12 cellular contexts compared by ENCODE assay signal in the genomic region with DNA sequence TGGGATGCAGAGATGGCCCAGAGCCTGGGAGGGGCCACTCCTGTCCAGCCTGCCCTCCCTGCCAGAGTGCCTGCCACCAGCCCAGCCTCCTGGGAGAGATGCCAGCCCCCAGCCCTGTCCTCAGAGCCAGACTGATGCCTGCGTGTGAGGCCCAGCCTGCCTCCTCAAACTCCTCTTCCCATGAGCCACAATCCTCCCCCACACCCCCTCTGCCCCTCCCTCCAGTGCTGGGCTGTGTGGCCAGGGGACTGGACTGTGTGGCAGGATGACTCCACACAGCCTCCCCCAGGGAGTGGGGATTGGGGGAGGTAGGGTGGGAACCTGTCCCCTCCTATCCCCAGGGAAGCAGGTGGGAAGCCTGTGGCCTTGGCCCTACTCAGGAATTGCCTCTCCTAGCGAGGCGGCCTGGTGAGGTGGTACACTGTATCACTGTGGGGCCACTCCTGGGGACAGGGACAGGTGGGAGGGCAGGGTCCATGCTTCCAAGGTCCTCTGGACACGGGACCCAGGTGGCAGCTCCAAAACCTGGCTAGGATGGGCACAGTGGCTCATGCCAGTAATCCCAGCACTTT. TPM values are rescaled to one million over a fixed set of nuclear protein-coding genes. Genes with fewer than 3 reads are reported as not detected.
DNase-seq lines count a peak whose midpoint lies in the region; ATAC-seq and TF ChIP-seq lines count a peak whose summit lies in the region.
"Had no signal": no experiment of that assay in that cellular context is flagged by ENCODE, and none has a peak within 500 bp of the region (broad histone marks: within the 10 kb centered on the region; RNA-seq: fewer than 3 reads in every experiment).

No MANE protein-coding gene starts in this region.

- TF ChIP-seq CTCF in BE2C (IDR thresholded peaks at IDR 0.05; ENCODE audit: low read depth, low read length): no peak
- no peak for TF ChIP-seq CTCF in coronary artery (IDR thresholded peaks at IDR 0.05)
- TF ChIP-seq CTCF in mucosa of descending colon (IDR thresholded peaks at IDR 0.05): no peak

- peak; percentile 47 for DNase-seq in BE2C
- DNase-seq in M059J (ENCODE audit: low read depth): peak; percentile 59
- peak; percentile 71 for DNase-seq in coronary artery (ENCODE audit: low spot score)
- DNase-seq in mucosa of descending colon: peak in 2 of 3 donors; percentile 7 to 58
- DNase-seq in SK-N-DZ (ENCODE audit: low spot score): no peak
- DNase-seq in T-helper 9 cell: no peak
- DNase-seq: NCI-H446, SW 1271 had no signal

- no peak overlapping the region for H3K4me3 ChIP-seq in BE2C (ENCODE audit: low read depth, low read length)
- H3K4me3 ChIP-seq in coronary artery: no peak overlapping the region
- no peak overlapping the region for H3K4me3 ChIP-seq in mucosa of descending colon

- H3K36me3 ChIP-seq in BE2C (no peaks in the 10 kb centered on the region), mucosa of descending colon (ENCODE audit: low read depth) (no peaks in the 10 kb centered on the region)

- intact Hi-C loops in mucosa of descending colon (cut with DNase I, micrococcal nuclease): loop anchor here in 1 of 2 donors (10.0 kb wide), 1 partner anchor 76 kb away; no protein-coding TSS in a partner anchor

- H3K9me3 ChIP-seq in BE2C (no peaks in the 10 kb centered on the region), mucosa of descending colon (no peaks in the 10 kb centered on the region)
- H3K9me3 ChIP-seq: Caco-2 had no signal

- H3K27me3 ChIP-seq in BE2C: no peaks in the 10 kb centered on the region

- no peak for ATAC-seq in mucosa of descending colon
- ATAC-seq in GM19035 (IDR thresholded peaks at IDR 0.05; ENCODE audit: unreplicated experiment): no peak
- ATAC-seq in HG03565 (IDR thresholded peaks at IDR 0.05; ENCODE audit: unreplicated experiment): no peak

- H3K4me1 ChIP-seq in BE2C (peaks cover 4% of the 10 kb centered on the region), mucosa of descending colon (ENCODE audit: low read depth) (peaks cover 21% of the 10 kb centered on the region)

- H3K27ac ChIP-seq in coronary artery: peak overlapping the region; percentile 12 to 79
- H3K27ac ChIP-seq: KMS-11 had no signal

RNA-seq across cellular contexts. Expression of a gene that starts 4.3 kb away (rescaled TPM):
- polyA plus RNA-seq in BE2C (2012; ENCODE audit: insufficient read depth, insufficient read length, low read depth): 35.4 TPM
- total RNA-seq in M059J (2014; rRNA removed; shearing (Covaris generic)): 18.7 and 28.7 TPM in 2 replicates
- total RNA-seq in mucosa of descending colon: 10 to 100 TPM; 48.1 to 75.3 (median 73.0) TPM
- 13.8 and 27.4 TPM in 2 replicates for polyA plus RNA-seq in SK-N-DZ (2014; cell fraction: cytosol; rRNA removed)
- 99.4 and 107 TPM in 2 replicates for polyA plus RNA-seq in SK-N-DZ (2014; cell fraction: nucleus; rRNA removed)

RNA-seq across cellular contexts. Expression of a gene that starts 32.5 kb away (rescaled TPM):
- 47.1 TPM for polyA plus RNA-seq in BE2C (2012; ENCODE audit: insufficient read depth, insufficient read length, low read depth)
- 27.9 and 49.4 TPM in 2 replicates for total RNA-seq in M059J (2014; rRNA removed; shearing (Covaris generic))
- total RNA-seq in mucosa of descending colon: 10 to 100 TPM; 50.3 to 51.5 (median 51.2) TPM
- polyA plus RNA-seq in SK-N-DZ (2014; cell fraction: cytosol; rRNA removed): 19.7 and 22.6 TPM in 2 replicates
- polyA plus RNA-seq in SK-N-DZ (2014; cell fraction: nucleus; rRNA removed): 59.4 and 67.8 TPM in 2 replicates

RNA-seq across cellular contexts. Expression of a gene that starts 55.0 kb away (rescaled TPM):
- 184 TPM for polyA plus RNA-seq in BE2C (2012; ENCODE audit: insufficient read depth, insufficient read length, low read depth)
- 143 and 193 TPM in 2 replicates for total RNA-seq in M059J (2014; rRNA removed; shearing (Covaris generic))
- 100 to 1,000 TPM; 201 to 373 (median 261) TPM for total RNA-seq in mucosa of descending colon
- 101 and 103 TPM in 2 replicates for polyA plus RNA-seq in SK-N-DZ (2014; cell fraction: cytosol; rRNA removed)
- polyA plus RNA-seq in SK-N-DZ (2014; cell fraction: nucleus; rRNA removed): 125 and 189 TPM in 2 replicates

Comparison
In these comparisons a context has a peak if more than half of its experiments do, and no peak if none do; other contexts are left out.
1. DNase-seq: peak in BE2C (single experiment), M059J (single experiment), coronary artery (single experiment) and mucosa of descending colon (2 of 3); none in SK-N-DZ (single experiment) and T-helper 9 cell (single experiment).